Comparison of ENCODE assay signal across 26 cellular contexts in genomic region chr7:102291916-102292267, GRCh38. TPM values are rescaled to one million over a fixed set of nuclear protein-coding genes. Genes with fewer than 3 reads are reported as not detected.
A peak's percentile ranks its signal among the peaks of the same experiment; 100 is the strongest.
DNase-seq lines count a peak whose midpoint lies in the region; ATAC-seq, FAIRE-seq and TF ChIP-seq lines count a peak whose summit lies in the region.
"Had no signal": no experiment of that assay in that cellular context is flagged by ENCODE, and none has a peak within 500 bp of the region (broad histone marks: within the 10 kb centered on the region; RNA-seq: fewer than 3 reads in every experiment).

No MANE protein-coding gene starts in this region.

- dilution Hi-C loops in mammary epithelial cell (cut with HindIII; ENCODE audit: low sequenced_read_pairs) = no loop called here

- H3K4me1 Mint-ChIP-seq in activated B cell treated with CpG ODN at 0.5 μM for 24 hours (peaks cover 89% of the 10 kb centered on the region), neural crest cell (peaks cover 29% of the 10 kb centered on the region)

- no TSS peak for BruUV-seq in mammary epithelial cell (replicated peaks; lab: Mats Ljungman, UMichigan)

- H3K4me2 ChIP-seq in mammary epithelial cell (ENCODE audit: insufficient read depth, low read depth, low read length) = no peak overlapping the region

- H3K4me3 ChIP-seq in GM06990 (replicated peaks; ENCODE audit: low read depth, low read length) (peak overlapping the region; percentile 34; the same call in 1 of the 2 replicates), HEK293 (ENCODE audit: low read depth, low read length) (no peak overlapping the region), mammary epithelial cell (replicated peaks in 1 of 3; ENCODE audit: insufficient read depth in 1 of 3, low read depth in 2 of 3, low read length in 3 of 3) (no peak overlapping the region)
- H3K4me3 ChIP-seq: esophagus muscularis mucosa, heart right ventricle, lower lobe of right lung, psoas muscle, sigmoid colon, SJCRH30, thoracic aorta had no signal

- H3K4me1 ChIP-seq in HEK293 (ENCODE audit: control insufficient read depth, insufficient read depth, low read length) (no peaks in the 10 kb centered on the region), mammary epithelial cell (ENCODE audit: insufficient read depth, low read length) (peaks cover 6% of the 10 kb centered on the region)
- H3K4me1 ChIP-seq: foreskin keratinocyte had no signal

- intact Hi-C loops in activated B cell treated with CpG ODN at 0.5 μM for 24 hours (cut with micrococcal nuclease) (loop anchor here (1.0 kb wide), 1 partner anchor 15 kb away; no protein-coding TSS in a partner anchor), mammary epithelial cell (cut with micrococcal nuclease) (no loop called here)

- 0% methylated on average over 1 of the region's 2 CpGs for WGBS in mammary epithelial cell (ENCODE audit: low coverage, missing lambda C conversion rate)

- H3K4me3 Mint-ChIP-seq in activated B cell treated with CpG ODN at 0.5 μM for 24 hours = peak overlapping the region; percentile 74
- H3K4me3 Mint-ChIP-seq in neural crest cell = peak overlapping the region; percentile 51
- H3K4me3 Mint-ChIP-seq: endodermal cell; HFFc6; stimulated activated effector memory CD8-positive, alpha-beta T cell treated with anti-CD3 and anti-CD28 coated beads, Interleukin-12 subunit alpha, Interleukin-12 subunit beta, amount 100 ng/mL, for 72 hours had no signal

- peaks cover 3% of the 10 kb centered on the region for H3K36me3 ChIP-seq in GM06990 (ENCODE audit: control insufficient read depth, insufficient read depth, low read length)
- H3K36me3 ChIP-seq in HEK293 (ENCODE audit: control insufficient read depth in 2 of 2, insufficient read depth in 1 of 2, low read length in 2 of 2) = no peaks in the 10 kb centered on the region
- H3K36me3 ChIP-seq in mammary epithelial cell (ENCODE audit: insufficient read depth, low read length) = no peaks in the 10 kb centered on the region
- H3K36me3 ChIP-seq: esophagus muscularis mucosa, heart right ventricle, lower lobe of right lung, sigmoid colon, SJCRH30, thoracic aorta had no signal

- no peaks in the 10 kb centered on the region for H4K20me1 ChIP-seq in mammary epithelial cell (ENCODE audit: insufficient read depth, low read length)

- H3K27ac ChIP-seq in HEK293 (ENCODE audit: extremely low read depth, low read depth, low read length) (no peak overlapping the region), mammary epithelial cell (ENCODE audit: insufficient read depth, low read depth, low read length) (no peak overlapping the region)
- H3K27ac ChIP-seq: esophagus muscularis mucosa, foreskin keratinocyte, heart right ventricle, lower lobe of right lung, psoas muscle, sigmoid colon, SJCRH30, thoracic aorta had no signal

- H2AFZ ChIP-seq in mammary epithelial cell (ENCODE audit: low read depth, low read length) = no peak overlapping the region

- no peaks in the 10 kb centered on the region for H3K27me3 ChIP-seq in GM06990 (replicated peaks; ENCODE audit: control insufficient read depth, insufficient read depth, low read length)
- H3K27me3 ChIP-seq in mammary epithelial cell (ENCODE audit: insufficient read depth, low read length) = no peaks in the 10 kb centered on the region
- H3K27me3 ChIP-seq: SJCRH30 had no signal

- no peaks in the 10 kb centered on the region for H3K79me2 ChIP-seq in mammary epithelial cell (ENCODE audit: insufficient read depth, low read length)

- H3K27ac Mint-ChIP-seq in activated B cell treated with CpG ODN at 0.5 μM for 24 hours (peak overlapping the region; percentile 74), neural crest cell (ENCODE audit: unreplicated experiment) (no peak overlapping the region)
- H3K27ac Mint-ChIP-seq: endodermal cell; HFFc6; stimulated activated effector memory CD8-positive, alpha-beta T cell treated with anti-CD3 and anti-CD28 coated beads, Interleukin-12 subunit alpha, Interleukin-12 subunit beta, amount 100 ng/mL, for 72 hours had no signal

- H3K9me3 Mint-ChIP-seq in activated B cell treated with CpG ODN at 0.5 μM for 24 hours (no peaks in the 10 kb centered on the region), neural crest cell (no peaks in the 10 kb centered on the region)
- H3K9me3 Mint-ChIP-seq: endodermal cell; HFFc6; stimulated activated effector memory CD8-positive, alpha-beta T cell treated with anti-CD3 and anti-CD28 coated beads, Interleukin-12 subunit alpha, Interleukin-12 subunit beta, amount 100 ng/mL, for 72 hours had no signal

- no peak for ATAC-seq in activated B cell treated with CpG ODN at 0.5 μM for 24 hours (ENCODE audit: low read depth)
- ATAC-seq: heart right ventricle, lower lobe of right lung, psoas muscle had no signal

- TF ChIP-seq CTCF in GM06990 (IDR thresholded peaks at IDR 0.05; ENCODE audit: insufficient read depth, low read length, poor library complexity, severe bottlenecking) (no peak), HEK293 (tag by site-specific recombination; IDR thresholded peaks at IDR 0.05) (no peak), activated B cell treated with CpG ODN at 0.5 μM for 24 hours (IDR thresholded peaks at IDR 0.05) (no peak), neural crest cell (conservative IDR thresholded peaks at IDR 0.05) (no peak), D721Med (IDR thresholded peaks at IDR 0.05; ENCODE audit: insufficient read depth, missing control alignments) (no peak), mammary epithelial cell (conservative IDR thresholded peaks at IDR 0.05 in 1 of 2, IDR thresholded peaks at IDR 0.05 in 1 of 2; ENCODE audit: extremely low read depth in 1 of 2, insufficient read depth in 1 of 2, low read depth in 1 of 2, low read length in 2 of 2) (no peak)

- H3K27me3 Mint-ChIP-seq in activated B cell treated with CpG ODN at 0.5 μM for 24 hours (no peaks in the 10 kb centered on the region), neural crest cell (ENCODE audit: low read depth) (no peaks in the 10 kb centered on the region)

- H3K36me3 Mint-ChIP-seq in activated B cell treated with CpG ODN at 0.5 μM for 24 hours (ENCODE audit: low read depth) (peaks cover 9% of the 10 kb centered on the region), neural crest cell (ENCODE audit: low read depth) (no peaks in the 10 kb centered on the region)
- H3K36me3 Mint-ChIP-seq: stimulated activated effector memory CD8-positive, alpha-beta T cell treated with anti-CD3 and anti-CD28 coated beads, Interleukin-12 subunit alpha, Interleukin-12 subunit beta, amount 100 ng/mL, for 72 hours had no signal

- POLR2A ChIA-PET in HEK293 (lab: Yijun Ruan, JAX) (interaction anchor here (2.2 kb wide), 1 partner anchor 72 kb away, joined by 5 read pairs; no protein-coding TSS in a partner anchor), activated B cell treated with CpG ODN at 0.5 μM for 24 hours (lab: Charles Lee) (interaction anchor here (1.0 to 6.0 kb wide), 6 partner anchors 12 to 1863 kb away, joined by 3 to 180 read pairs (median 6); partner anchors contain the start of genes MEPCE, PRKRIP1 and ZCWPW1)

- in situ Hi-C loops in mammary epithelial cell (cut with MboI; ENCODE audit: low sequenced_read_pairs in 2 of 2) = no loop called here

- CTCF ChIA-PET in HEK293 (lab: Yijun Ruan, JAX) = interaction anchor here (0.6 kb wide), 2 partner anchors 17 to 20 kb away, joined by 3 read pairs; no protein-coding TSS in a partner anchor
- CTCF ChIA-PET in activated B cell treated with CpG ODN at 0.5 μM for 24 hours (lab: Charles Lee) = no interaction called here
- CTCF ChIA-PET in mammary epithelial cell (lab: Charles Lee; ENCODE audit: low non-redundant PET) = no interaction called here

- H3K9ac ChIP-seq in mammary epithelial cell (ENCODE audit: insufficient read depth, low read length) = no peak overlapping the region

- H3K9me3 ChIP-seq in HEK293 (ENCODE audit: control insufficient read depth, insufficient read depth, low read depth, low read length) (no peaks in the 10 kb centered on the region), mammary epithelial cell (replicated peaks; ENCODE audit: insufficient read depth, low read length) (no peaks in the 10 kb centered on the region)
- H3K9me3 ChIP-seq: esophagus muscularis mucosa, heart right ventricle, lower lobe of right lung, psoas muscle, sigmoid colon, SJCRH30, thoracic aorta had no signal

- DNase-seq in GM06990 (ENCODE audit: extremely low read depth, insufficient read length) = no peak
- DNase-seq in activated B cell treated with CpG ODN at 0.5 μM for 24 hours = no peak
- no peak for DNase-seq in neural crest cell (ENCODE audit: low read depth, low spot score)
- no peak for DNase-seq in D721Med (ENCODE audit: insufficient read length, low spot score)
- DNase-seq in mammary epithelial cell = no peak
- no peak for DNase-seq in NCI-H82 treated with DMSO at 0.1 percent for 48 hours (lab: John Stamatoyannopoulos, UW; ENCODE audit: unreplicated experiment)
- DNase-seq: activated CD4-positive, alpha-beta T cell treated with anti-CD3 and anti-CD28 coated beads for 1 hour; activated T-cell treated with anti-CD3 and anti-CD28 coated beads for 4 hours; caudate nucleus; cortex of kidney; DMS153; endodermal cell; foreskin keratinocyte; heart right ventricle; HFFc6; lower lobe of right lung; NCI-H510A; psoas muscle; sigmoid colon; SJCRH30; stimulated activated CD4-positive, alpha-beta T cell treated with anti-CD3 and anti-CD28 coated beads, Interleukin-4, amount 100 ng/mL, for 24 hours had no signal

- no peak for FAIRE-seq in D721Med (lab: Jason Lieb, UNC)
- FAIRE-seq: TTC549 had no signal

TF ChIP-seq in HEK293, 187 proteins besides CTCF, POLR2A, EP300 and RAD21:
- 0 out of 2 replicates have a peak, but pooled peaks have one; percentile 14 for TF ChIP-seq GLIS2 (tag by site-specific recombination; IDR thresholded peaks at IDR 0.05)
- TF ChIP-seq ZNF121 (tag by site-specific recombination; IDR thresholded peaks at IDR 0.05) = peak; percentile 82
- TF ChIP-seq ZNF843 (tag by site-specific recombination; IDR thresholded peaks at IDR 0.05) = no peak

RNA-seq across cellular contexts. Expression of gene SH2B2, which starts 5.2 kb away (rescaled TPM):
- 28.2 and 32.1 TPM in 2 replicates for total RNA-seq in activated B cell treated with CpG ODN at 0.5 μM for 24 hours
- total RNA-seq in neural crest cell = 13.3 and 16.4 TPM in 2 replicates
- total RNA-seq in mammary epithelial cell = 1 to 10 TPM; 3.0 to 3.4 TPM
- 1.3 TPM for polyA plus RNA-seq in mammary epithelial cell
- not detected for polyA minus RNA-seq in mammary epithelial cell
